14 cellular contexts compared by ENCODE assay signal in the genomic region with DNA sequence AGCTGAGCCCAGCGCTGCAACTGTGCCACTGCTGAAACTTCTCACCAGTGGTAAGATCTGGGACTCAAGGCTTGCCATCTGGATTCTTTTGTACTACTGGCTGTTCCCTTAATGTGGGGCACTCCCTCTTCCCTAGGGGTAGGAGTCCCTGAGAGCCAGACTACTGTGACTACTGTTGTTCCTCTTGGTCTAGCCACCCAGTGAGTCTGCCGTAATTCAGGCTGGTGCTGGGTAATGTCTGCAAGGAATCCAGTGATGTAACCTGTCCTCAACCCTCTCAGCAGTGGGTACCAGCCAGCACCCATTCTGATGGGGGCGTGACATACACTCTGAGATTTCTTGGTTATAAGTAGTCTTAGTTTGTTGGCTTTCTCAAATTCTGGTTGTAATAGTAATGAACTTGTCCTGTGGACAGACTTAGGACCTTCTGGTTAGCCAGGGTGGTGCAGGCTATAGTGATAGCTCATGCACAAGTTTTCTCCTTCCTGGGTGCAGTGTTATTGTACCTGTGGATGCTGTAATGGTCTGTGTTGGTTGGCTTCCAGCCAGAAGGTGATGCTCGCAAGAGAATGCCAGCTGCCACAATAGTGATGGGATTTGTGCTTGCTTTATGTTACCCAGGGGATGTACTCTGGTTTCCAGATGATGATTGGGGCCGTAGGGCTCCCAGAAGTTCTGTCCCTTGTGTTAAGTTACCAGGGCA.
A peak's percentile ranks its signal among the peaks of the same experiment; 100 is the strongest.
DNase-seq lines count a peak whose midpoint lies in the region; ATAC-seq, FAIRE-seq and TF ChIP-seq lines count a peak whose summit lies in the region.
"Had no signal": no experiment of that assay in that cellular context is flagged by ENCODE, and none has a peak within 500 bp of the region (broad histone marks: within the 10 kb centered on the region; RNA-seq: fewer than 3 reads in every experiment).

No MANE protein-coding gene starts in this region.

- H3K27ac Mint-ChIP-seq in progenitor cell of endocrine pancreas = peak overlapping the region; percentile 59
- H3K27ac Mint-ChIP-seq: activated CD4-positive, alpha-beta memory T cell treated with anti-CD3 and anti-CD28 coated beads, Interleukin-2, amount 10 ng/mL, durations not matched to agents 7 days and 5 days; natural killer cell had no signal

- no peak overlapping the region for H3K9ac ChIP-seq in K562 (ENCODE audit: insufficient read depth in 1 of 2, low read depth in 2 of 2, low read length in 2 of 2)

- peaks cover 13% of the 10 kb centered on the region for H3K36me3 Mint-ChIP-seq in progenitor cell of endocrine pancreas (ENCODE audit: insufficient read depth)
- H3K36me3 Mint-ChIP-seq: natural killer cell had no signal

- POLR2A ChIA-PET in K562 (lab: Yijun Ruan, JAX) = no interaction called here

- H3K27me3 Mint-ChIP-seq in progenitor cell of endocrine pancreas = no peaks in the 10 kb centered on the region
- H3K27me3 Mint-ChIP-seq: activated CD4-positive, alpha-beta memory T cell treated with anti-CD3 and anti-CD28 coated beads, Interleukin-2, amount 10 ng/mL, durations not matched to agents 7 days and 5 days had no signal

- ATAC-seq in K562 = no peak
- ATAC-seq in GM18867 (IDR thresholded peaks at IDR 0.05; ENCODE audit: unreplicated experiment) = no peak
- ATAC-seq: natural killer cell had no signal

- CTCF ChIA-PET in K562 (lab: Yijun Ruan, JAX; ENCODE audit: low intra/inter-chr PET ratio) = no interaction called here

- intact Hi-C loops in K562 (cut with micrococcal nuclease) = no loop called here

- H4K20me1 ChIP-seq in K562 (replicated peaks; ENCODE audit: control insufficient read depth, insufficient read depth, low read length) = no peaks in the 10 kb centered on the region

- BruUV-seq in K562 (replicated peaks; lab: Mats Ljungman, UMichigan) = no TSS peak

- no peak for TF ChIP-seq RAD21 in K562 (CRISPR knock-in tag; conservative IDR thresholded peaks at IDR 0.05 in 1 of 2, IDR thresholded peaks at IDR 0.05 in 1 of 2)

- H3K4me1 ChIP-seq in K562 (replicated peaks in 1 of 2; ENCODE audit: control insufficient read depth in 2 of 2, insufficient read depth in 2 of 2, low read length in 2 of 2) = no peaks in the 10 kb centered on the region; a peak in 1 of 5 replicates

- no peaks in the 10 kb centered on the region for H3K36me3 ChIP-seq in K562 (ENCODE audit: control insufficient read depth, insufficient read depth, low read length)

- in situ Hi-C loops in K562 (cut with MboI) = no loop called here

- WGBS in K562 (ENCODE audit: insufficient coverage, low coverage, missing lambda C conversion rate) = 28% methylated on average over 5 of the region's 5 CpGs

- no peak overlapping the region for H3K4me3 ChIP-seq in K562
- H3K4me3 ChIP-seq: SK-N-MC had no signal

- no peaks in the 10 kb centered on the region for H3K27me3 ChIP-seq in K562 (ENCODE audit: control insufficient read depth in 2 of 2, insufficient read depth in 2 of 2, low read length in 2 of 2)

- TF ChIP-seq EP300 in K562 (IDR thresholded peaks at IDR 0.05; ENCODE audit: low read length) = no peak

- TF ChIP-seq POLR2A in K562 (conservative IDR thresholded peaks at IDR 0.05) = no peak

- FAIRE-seq in K562 (lab: Jason Lieb, UNC) = no peak
- FAIRE-seq: colon, GM19239 had no signal

- no peak overlapping the region for H3K27ac ChIP-seq in K562 (ENCODE audit: extremely low read depth, low read depth, low read length)
- H3K27ac ChIP-seq: SK-N-MC had no signal

- peaks cover 18% of the 10 kb centered on the region for H3K9me3 Mint-ChIP-seq in progenitor cell of endocrine pancreas (ENCODE audit: low read depth)

- H3K79me2 ChIP-seq in K562 (ENCODE audit: control insufficient read depth, insufficient read depth, low read length) = no peaks in the 10 kb centered on the region

- H3K4me1 Mint-ChIP-seq in progenitor cell of endocrine pancreas (ENCODE audit: low read depth) = peaks cover 15% of the 10 kb centered on the region
- H3K4me1 Mint-ChIP-seq: activated CD4-positive, alpha-beta memory T cell treated with anti-CD3 and anti-CD28 coated beads, Interleukin-2, amount 10 ng/mL, durations not matched to agents 7 days and 5 days had no signal

- H3K9me1 ChIP-seq in K562 (ENCODE audit: control insufficient read depth, insufficient read depth, low read length) = no peaks in the 10 kb centered on the region

- DNase-seq in HT-29 (ENCODE audit: low spot score) (peak; percentile 35), NCI-H2171 treated with DMSO at 0.1 percent for 48 hours (lab: John Stamatoyannopoulos, UW) (peak; percentile 87), K562 (ENCODE audit: extremely low read depth in 1 of 4, low spot score in 3 of 4) (no peak), progenitor cell of endocrine pancreas (ENCODE audit: low spot score, unreplicated experiment) (no peak), COLO668 (lab: John Stamatoyannopoulos, UW; ENCODE audit: unreplicated experiment) (no peak), activated gamma-delta T cell treated with Interleukin-2 at 50 U/mL for 16 hours (no peak)
- DNase-seq: activated CD4-positive, alpha-beta memory T cell treated with anti-CD3 and anti-CD28 coated beads, Interleukin-2, amount 10 ng/mL, durations not matched to agents 7 days and 5 days; natural killer cell; NCI-H146 had no signal

- TF ChIP-seq CTCF in K562 (IDR thresholded peaks at IDR 0.05 in 2 of 3, conservative IDR thresholded peaks at IDR 0.05 in 1 of 3; ENCODE audit: insufficient read depth in 2 of 3, low read depth in 1 of 3, low read length in 3 of 3) (no peak), progenitor cell of endocrine pancreas (IDR thresholded peaks at IDR 0.05; ENCODE audit: unreplicated experiment) (no peak)

- H3K4me2 ChIP-seq in K562 (ENCODE audit: insufficient read depth, low read length) = no peak overlapping the region

- H3K9me3 ChIP-seq in K562 (replicated peaks; ENCODE audit: control insufficient read depth, insufficient read depth, low read depth, low read length) = no peaks in the 10 kb centered on the region

- no peak overlapping the region for H2AFZ ChIP-seq in K562 (ENCODE audit: low read depth, low read length)

- H3K4me3 Mint-ChIP-seq in progenitor cell of endocrine pancreas (ENCODE audit: low read depth) = no peak overlapping the region
- H3K4me3 Mint-ChIP-seq: activated CD4-positive, alpha-beta memory T cell treated with anti-CD3 and anti-CD28 coated beads, Interleukin-2, amount 10 ng/mL, durations not matched to agents 7 days and 5 days; IgD-negative memory B cell; natural killer cell had no signal

TF ChIP-seq in K562, 482 proteins besides CTCF, POLR2A, EP300 and RAD21:
- TF ChIP-seq LCOR (CRISPR knock-in tag; IDR thresholded peaks at IDR 0.05) (no peak), HDAC1 (IDR thresholded peaks at IDR 0.05) (no peak), NFIC (IDR thresholded peaks at IDR 0.05) (0 out of 2 replicates have a peak, but pooled peaks have one; percentile 18)

Comparison
In these comparisons a context has a peak if more than half of its experiments do, and no peak if none do; other contexts are left out.
1. DNase-seq: peak in HT-29 (single experiment) and NCI-H2171 treated with DMSO at 0.1 percent for 48 hours (single experiment); none in K562 (0 of 4), progenitor cell of endocrine pancreas (single experiment), COLO668 (single experiment) and activated gamma-delta T cell treated with Interleukin-2 at 50 U/mL for 16 hours (single experiment).